Comparison of ENCODE assay signal across 13 cellular contexts in the genomic region with DNA sequence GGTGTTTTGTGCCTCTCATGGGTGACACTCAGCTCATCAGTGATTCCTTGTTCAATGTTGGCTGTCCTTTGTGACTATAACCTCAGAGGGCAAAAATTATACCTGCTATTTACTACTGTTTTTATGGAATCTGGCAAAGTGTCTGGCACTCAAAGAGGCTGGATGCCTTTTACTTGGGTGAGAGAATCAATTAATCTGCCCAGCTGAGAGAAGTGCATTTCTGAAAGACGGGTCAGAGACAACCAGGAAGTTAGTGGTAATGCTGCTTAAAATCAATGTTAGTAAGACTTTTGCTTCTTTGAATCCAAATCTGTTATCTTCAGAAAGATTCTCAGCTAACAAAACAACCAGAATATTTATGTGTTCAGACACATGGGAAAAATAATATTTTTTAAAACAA.
"Had no signal": no experiment of that assay in that cellular context is flagged by ENCODE, and none has a peak within 500 bp of the region (broad histone marks: within the 10 kb centered on the region; RNA-seq: fewer than 3 reads in every experiment).

No MANE protein-coding gene starts in this region.

- H3K27ac ChIP-seq: dorsolateral prefrontal cortex, thyroid gland, uterus had no signal

- H3K4me3 Mint-ChIP-seq: activated CD4-positive, alpha-beta memory T cell treated with anti-CD3 and anti-CD28 coated beads, Interleukin-2, amount 10 ng/mL, durations not matched to agents 7 days and 5 days; activated naive CD4-positive, alpha-beta T cell treated with anti-CD3 and anti-CD28 coated beads, Interleukin-2, amount 10 ng/mL, durations not matched to agents 7 days and 5 days had no signal

- H3K9me3 Mint-ChIP-seq: activated CD4-positive, alpha-beta memory T cell treated with anti-CD3 and anti-CD28 coated beads, Interleukin-2, amount 10 ng/mL, durations not matched to agents 7 days and 5 days; activated naive CD4-positive, alpha-beta T cell treated with anti-CD3 and anti-CD28 coated beads, Interleukin-2, amount 10 ng/mL, durations not matched to agents 7 days and 5 days; activated T-helper 2 cell treated with anti-CD3 and anti-CD28 coated beads, Interferon-gamma antibody, Interleukin-2, Interleukin-4, amounts not matched to agents 10 μg/mL and 5 μg/mL and 100 μg/mL, durations not matched to agents 14 hours and 24 hours and 36 hours had no signal

- H3K4me1 ChIP-seq: thyroid gland, uterus had no signal

- DNase-seq: activated CD4-positive, alpha-beta memory T cell treated with anti-CD3 and anti-CD28 coated beads, Interleukin-2, amount 10 ng/mL, durations not matched to agents 7 days and 5 days; activated CD8-positive, alpha-beta memory T cell treated with anti-CD3 and anti-CD28 coated beads, Interleukin-2, amount 50 U/mL, for 48 hours; activated naive CD4-positive, alpha-beta T cell treated with anti-CD3 and anti-CD28 coated beads, Interleukin-2, amount 10 ng/mL, durations not matched to agents 7 days and 5 days; amygdala; dorsolateral prefrontal cortex; immature natural killer cell; mucosa of descending colon; stimulated activated CD4-positive, alpha-beta T cell treated with anti-CD3 and anti-CD28 coated beads, Interleukin-4, amount 100 ng/mL, for 24 hours; thyroid gland; uterus had no signal

- H3K36me3 ChIP-seq: thyroid gland, uterus had no signal

- ATAC-seq: activated CD4-positive, CD25-positive, alpha-beta regulatory T cell treated with anti-CD3 and anti-CD28 coated beads, Interleukin-2, amount 50 U/mL, for 24 hours; esophagus mucosa; mucosa of descending colon had no signal

- H3K27ac Mint-ChIP-seq: activated CD4-positive, alpha-beta memory T cell treated with anti-CD3 and anti-CD28 coated beads, Interleukin-2, amount 10 ng/mL, durations not matched to agents 7 days and 5 days; activated naive CD4-positive, alpha-beta T cell treated with anti-CD3 and anti-CD28 coated beads, Interleukin-2, amount 10 ng/mL, durations not matched to agents 7 days and 5 days; activated T-helper 2 cell treated with anti-CD3 and anti-CD28 coated beads, Interferon-gamma antibody, Interleukin-2, Interleukin-4, amounts not matched to agents 10 μg/mL and 5 μg/mL and 100 μg/mL, durations not matched to agents 14 hours and 24 hours and 36 hours had no signal

- H3K4me3 ChIP-seq: dorsolateral prefrontal cortex, mucosa of descending colon, thyroid gland, uterus had no signal

- H3K36me3 Mint-ChIP-seq: immature natural killer cell had no signal

- H3K9me3 ChIP-seq: mucosa of descending colon, thyroid gland, uterus had no signal

- H3K27me3 Mint-ChIP-seq: activated CD4-positive, alpha-beta memory T cell treated with anti-CD3 and anti-CD28 coated beads, Interleukin-2, amount 10 ng/mL, durations not matched to agents 7 days and 5 days; activated naive CD4-positive, alpha-beta T cell treated with anti-CD3 and anti-CD28 coated beads, Interleukin-2, amount 10 ng/mL, durations not matched to agents 7 days and 5 days had no signal

- H3K27me3 ChIP-seq: dorsolateral prefrontal cortex, thyroid gland, uterus had no signal
